Comparison of ENCODE assay signal across 1 cellular context in the genomic region with DNA sequence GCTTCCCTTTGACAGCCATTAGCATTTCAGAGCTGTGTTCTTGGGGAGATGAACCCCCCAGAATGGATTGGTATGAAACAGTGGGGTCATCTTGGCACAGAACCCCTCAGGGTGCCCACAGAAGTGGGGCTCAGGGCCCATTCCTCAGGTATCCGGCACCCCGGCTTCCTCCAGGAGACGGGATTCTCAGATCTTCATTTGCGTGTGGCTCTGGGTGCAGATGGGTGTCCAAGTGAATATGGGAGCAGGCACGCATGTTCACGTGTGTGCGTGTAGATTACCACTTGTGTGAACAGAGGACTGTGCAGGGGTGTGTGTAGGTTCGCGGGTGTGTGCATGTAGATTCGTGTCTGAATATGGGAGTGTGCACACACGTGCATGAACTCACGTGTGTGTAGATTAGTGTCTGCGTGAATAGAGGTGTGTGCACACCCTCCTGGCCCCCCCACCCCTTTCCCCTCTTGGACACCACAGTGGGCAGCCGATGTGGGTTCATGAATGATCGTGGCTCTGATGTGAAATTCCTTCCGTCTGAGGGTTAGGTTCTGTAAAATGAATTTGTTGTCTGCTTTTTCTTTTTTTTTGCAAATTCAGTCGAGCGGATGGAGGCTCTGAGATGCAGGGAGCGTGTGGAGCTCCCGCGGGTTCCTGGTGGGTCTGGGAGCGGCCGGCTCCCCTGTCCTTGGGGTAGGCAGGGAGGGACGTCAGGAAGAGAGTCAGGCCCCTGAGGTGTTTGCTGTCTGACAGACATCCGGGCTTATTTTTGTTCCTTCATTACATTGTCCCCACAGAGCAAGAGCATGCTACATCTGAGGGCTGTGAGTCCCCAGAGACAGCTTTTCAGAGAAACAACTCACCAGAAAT.
TF ChIP-seq lines count a peak whose summit lies in the region.

No MANE protein-coding gene starts in this region.

TF ChIP-seq in SK-N-SH, 30 proteins besides CTCF, POLR2A, EP300 and RAD21 (continued from another document):
- TF ChIP-seq, protein P1, sequence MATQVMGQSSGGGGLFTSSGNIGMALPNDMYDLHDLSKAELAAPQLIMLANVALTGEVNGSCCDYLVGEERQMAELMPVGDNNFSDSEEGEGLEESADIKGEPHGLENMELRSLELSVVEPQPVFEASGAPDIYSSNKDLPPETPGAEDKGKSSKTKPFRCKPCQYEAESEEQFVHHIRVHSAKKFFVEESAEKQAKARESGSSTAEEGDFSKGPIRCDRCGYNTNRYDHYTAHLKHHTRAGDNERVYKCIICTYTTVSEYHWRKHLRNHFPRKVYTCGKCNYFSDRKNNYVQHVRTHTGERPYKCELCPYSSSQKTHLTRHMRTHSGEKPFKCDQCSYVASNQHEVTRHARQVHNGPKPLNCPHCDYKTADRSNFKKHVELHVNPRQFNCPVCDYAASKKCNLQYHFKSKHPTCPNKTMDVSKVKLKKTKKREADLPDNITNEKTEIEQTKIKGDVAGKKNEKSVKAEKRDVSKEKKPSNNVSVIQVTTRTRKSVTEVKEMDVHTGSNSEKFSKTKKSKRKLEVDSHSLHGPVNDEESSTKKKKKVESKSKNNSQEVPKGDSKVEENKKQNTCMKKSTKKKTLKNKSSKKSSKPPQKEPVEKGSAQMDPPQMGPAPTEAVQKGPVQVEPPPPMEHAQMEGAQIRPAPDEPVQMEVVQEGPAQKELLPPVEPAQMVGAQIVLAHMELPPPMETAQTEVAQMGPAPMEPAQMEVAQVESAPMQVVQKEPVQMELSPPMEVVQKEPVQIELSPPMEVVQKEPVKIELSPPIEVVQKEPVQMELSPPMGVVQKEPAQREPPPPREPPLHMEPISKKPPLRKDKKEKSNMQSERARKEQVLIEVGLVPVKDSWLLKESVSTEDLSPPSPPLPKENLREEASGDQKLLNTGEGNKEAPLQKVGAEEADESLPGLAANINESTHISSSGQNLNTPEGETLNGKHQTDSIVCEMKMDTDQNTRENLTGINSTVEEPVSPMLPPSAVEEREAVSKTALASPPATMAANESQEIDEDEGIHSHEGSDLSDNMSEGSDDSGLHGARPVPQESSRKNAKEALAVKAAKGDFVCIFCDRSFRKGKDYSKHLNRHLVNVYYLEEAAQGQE (IDR thresholded peaks at IDR 0.05; ENCODE audit: low read depth, low read length) = no peak
- TF ChIP-seq EZH2phosphoT487 (IDR thresholded peaks at IDR 0.05; ENCODE audit: borderline replicate concordance, low read depth) = no peak
- TF ChIP-seq CHD2 (IDR thresholded peaks at IDR 0.05; ENCODE audit: low read length, partially characterized antibody) = no peak
- no peak for TF ChIP-seq FOSL2 (IDR thresholded peaks at IDR 0.05; ENCODE audit: borderline replicate concordance, low read depth)
